ENCODE assay signal across 13 cellular contexts in the genomic region with DNA sequence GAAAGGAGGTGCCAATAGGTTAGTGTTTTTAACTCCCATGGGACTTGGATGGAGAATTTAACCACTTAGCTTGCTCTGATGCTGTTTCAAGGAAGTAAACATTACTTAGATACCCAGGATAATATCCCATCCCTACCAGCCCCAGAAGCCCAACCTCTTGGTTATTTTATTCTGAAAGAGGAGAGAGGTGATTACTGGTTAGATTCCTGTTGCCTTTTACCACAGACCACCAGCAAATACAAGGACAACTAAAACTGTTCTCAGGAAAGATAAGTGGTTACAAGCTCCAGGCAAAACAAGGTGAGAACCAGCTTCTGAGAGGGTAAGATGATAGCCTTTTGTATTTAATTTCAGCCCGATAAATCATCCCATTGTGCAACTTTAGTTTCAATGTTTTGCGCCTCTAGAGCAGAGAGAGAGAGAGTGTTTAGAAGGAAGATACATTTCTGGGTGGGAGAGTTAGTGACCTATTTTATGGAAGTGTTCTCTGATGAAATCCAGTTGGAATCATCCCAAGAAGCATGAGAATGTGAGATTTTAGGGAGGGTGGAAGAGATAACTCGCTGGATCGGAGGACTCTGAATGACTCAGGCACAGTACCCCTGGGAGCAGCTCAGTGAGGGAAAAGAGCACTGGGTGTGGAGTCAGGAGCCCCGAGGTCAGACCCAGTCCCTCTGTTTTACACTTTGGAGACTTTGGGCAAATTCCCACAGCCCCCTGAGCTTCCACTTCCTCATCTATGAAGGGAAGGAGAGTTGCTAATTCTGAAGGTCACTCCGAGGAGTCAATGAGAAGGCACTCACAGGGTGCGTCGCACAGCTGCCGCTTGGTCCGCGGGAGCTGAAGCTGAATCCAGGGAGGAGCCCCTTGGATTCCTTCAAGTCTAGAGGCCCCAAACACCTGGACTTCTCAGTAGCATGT. TPM values are rescaled to one million over a fixed set of nuclear protein-coding genes. Genes with fewer than 3 reads are reported as not detected.
DNase-seq lines count a peak whose midpoint lies in the region; ATAC-seq and TF ChIP-seq lines count a peak whose summit lies in the region.
"Had no signal": no experiment of that assay in that cellular context is flagged by ENCODE, and none has a peak within 500 bp of the region (broad histone marks: within the 10 kb centered on the region; RNA-seq: fewer than 3 reads in every experiment).

No MANE protein-coding gene starts in this region.

- TF ChIP-seq EP300 in ovary (IDR thresholded peaks at IDR 0.05) = no peak

- ATAC-seq in PC-3 (peak; percentile 20), HG03175 (IDR thresholded peaks at IDR 0.05; ENCODE audit: unreplicated experiment) (no peak), HG03135 (IDR thresholded peaks at IDR 0.05; ENCODE audit: unreplicated experiment) (no peak)
- ATAC-seq: SK-N-SH treated with all-trans-retinoic acid at 6 μM for 48 hours had no signal

- H3K9me2 ChIP-seq in PC-3 (replicated peaks; ENCODE audit: low read length) = no peaks in the 10 kb centered on the region

- peak overlapping the region; percentile 69 for H3K9ac ChIP-seq in PC-3 (ENCODE audit: low read length)
- H3K9ac ChIP-seq: BLaER1 had no signal

- H4K20me1 ChIP-seq in PC-3 (ENCODE audit: low read length) = no peaks in the 10 kb centered on the region
- H4K20me1 ChIP-seq: BLaER1 had no signal

- TSS peak; percentile 49 for BruUV-seq in PC-3 (replicated peaks; lab: Mats Ljungman, UMichigan)

- peak; percentile 53 for DNase-seq in AG08395 (ENCODE audit: low spot score)
- DNase-seq in PC-3 = peak; percentile 90
- peak; percentile 88 for DNase-seq in fibroblast of pulmonary artery (ENCODE audit: low read depth)
- DNase-seq in ovary = peak; percentile 46 to 84 (median 63)
- DNase-seq in dedifferentiated amniotic fluid mesenchymal stem cell (ENCODE audit: extremely low spot score) = no peak
- DNase-seq in iPS-NIHi11 (ENCODE audit: low spot score) = no peak
- DNase-seq: KBM-7, retina had no signal

- H2AFZ ChIP-seq in PC-3 (ENCODE audit: low read length) = peak overlapping the region; percentile 48

- H3K27ac ChIP-seq in PC-3 (ENCODE audit: low read length) = peak overlapping the region; percentile 88
- no peak overlapping the region for H3K27ac ChIP-seq in ovary
- H3K27ac ChIP-seq: BLaER1 had no signal

- CTCF ChIA-PET in PC-3 (lab: Charles Lee) = no interaction called here

- POLR2A ChIA-PET in PC-3 (lab: Charles Lee; ENCODE audit: unreplicated experiment) = interaction anchor here (0.6 kb wide), 1 partner anchor 69 kb away, joined by 5 read pairs; no protein-coding TSS in a partner anchor

- H3K4me3 ChIP-seq in PC-3 (ENCODE audit: low read length) = peak overlapping the region; percentile 11; the same call in 1 of the 2 replicates
- no peak overlapping the region for H3K4me3 ChIP-seq in fibroblast of pulmonary artery (replicated peaks; ENCODE audit: low read depth, low read length)
- H3K4me3 ChIP-seq in ovary = no peak overlapping the region
- H3K4me3 ChIP-seq: BLaER1 had no signal

- H3K9me3 ChIP-seq in PC-3 (ENCODE audit: low read length) (no peaks in the 10 kb centered on the region), ovary (no peaks in the 10 kb centered on the region)
- H3K9me3 ChIP-seq: BLaER1 had no signal

- intact Hi-C loops in PC-3 (cut with micrococcal nuclease) (loop anchor here (5.0 kb wide), 1 partner anchor 44 kb away; no protein-coding TSS in a partner anchor), ovary (cut with DNase I) (no loop called here)

- H3K4me1 ChIP-seq in PC-3 (ENCODE audit: insufficient read depth, low read length) = peaks cover 44% of the 10 kb centered on the region
- H3K4me1 ChIP-seq in ovary (ENCODE audit: insufficient read depth) = peaks cover 17% of the 10 kb centered on the region
- H3K4me1 ChIP-seq: BLaER1 had no signal

- H3F3A ChIP-seq in PC-3 (ENCODE audit: low read length, unreplicated experiment) = no peaks in the 10 kb centered on the region

- H3K4me2 ChIP-seq in PC-3 (ENCODE audit: low read length) = peak overlapping the region; percentile 68
- H3K4me2 ChIP-seq: BLaER1 had no signal

- no peaks in the 10 kb centered on the region for H3K79me2 ChIP-seq in PC-3 (ENCODE audit: low read length)

- no peak for TF ChIP-seq CTCF in PC-3 (conservative IDR thresholded peaks at IDR 0.05; ENCODE audit: low read depth, low read length)
- TF ChIP-seq CTCF in fibroblast of pulmonary artery (IDR thresholded peaks at IDR 0.05; ENCODE audit: low read length, missing control alignments) = no peak
- no peak for TF ChIP-seq CTCF in ovary (IDR thresholded peaks at IDR 0.05)

- 6 to 14% (median 7%) methylated on average over 11 of the region's 11 CpGs for WGBS in ovary, 3 donors

- H3K36me3 ChIP-seq in PC-3 (ENCODE audit: low read depth, low read length) (no peaks in the 10 kb centered on the region), ovary (no peaks in the 10 kb centered on the region)
- H3K36me3 ChIP-seq: BLaER1 had no signal

- TF ChIP-seq POLR2A in ovary (IDR thresholded peaks at IDR 0.05) = no peak

- H3K27me3 ChIP-seq in PC-3 (ENCODE audit: low read length) = no peaks in the 10 kb centered on the region
- no peaks in the 10 kb centered on the region for H3K27me3 ChIP-seq in ovary
- H3K27me3 ChIP-seq: BLaER1 had no signal

RNA-seq across cellular contexts. Expression of gene GLP2R, which starts 12.1 kb away (rescaled TPM):
- total RNA-seq in PC-3 (2014; rRNA removed) (0.06 and 0.22 TPM in 2 replicates), ovary (1 to 10 TPM in 1 of 7 donors, under 1 TPM in 6; 0.18 to 1.0 (median 0.57) TPM)
- polyA plus RNA-seq in ovary = 1 to 10 TPM in 1 of 2 donors, under 1 TPM in 1; 0.50 to 3.4 TPM

RNA-seq across cellular contexts. Expression of gene GSG1L2, which starts 15.9 kb away (rescaled TPM):
- total RNA-seq in PC-3 (2014; rRNA removed) (not detected in 2 replicates), ovary (not detected)
- not detected for polyA plus RNA-seq in ovary
- total RNA-seq: kidney epithelial cell had no signal

RNA-seq across cellular contexts. Expression of gene DHRS7C, which starts 46.4 kb away (rescaled TPM):
- total RNA-seq in PC-3 (2014; rRNA removed) (not detected in 2 replicates), ovary (not detected)
- not detected for polyA plus RNA-seq in ovary
- total RNA-seq: kidney epithelial cell had no signal

Comparison
In these comparisons a context has a peak if more than half of its experiments do, and no peak if none do; other contexts are left out.
1. DNase-seq: peak in AG08395 (single experiment), PC-3 (single experiment), fibroblast of pulmonary artery (single experiment) and ovary (5 of 5); none in dedifferentiated amniotic fluid mesenchymal stem cell (single experiment) and iPS-NIHi11 (single experiment).